8 cellular contexts compared by ENCODE assay signal in the genomic region with DNA sequence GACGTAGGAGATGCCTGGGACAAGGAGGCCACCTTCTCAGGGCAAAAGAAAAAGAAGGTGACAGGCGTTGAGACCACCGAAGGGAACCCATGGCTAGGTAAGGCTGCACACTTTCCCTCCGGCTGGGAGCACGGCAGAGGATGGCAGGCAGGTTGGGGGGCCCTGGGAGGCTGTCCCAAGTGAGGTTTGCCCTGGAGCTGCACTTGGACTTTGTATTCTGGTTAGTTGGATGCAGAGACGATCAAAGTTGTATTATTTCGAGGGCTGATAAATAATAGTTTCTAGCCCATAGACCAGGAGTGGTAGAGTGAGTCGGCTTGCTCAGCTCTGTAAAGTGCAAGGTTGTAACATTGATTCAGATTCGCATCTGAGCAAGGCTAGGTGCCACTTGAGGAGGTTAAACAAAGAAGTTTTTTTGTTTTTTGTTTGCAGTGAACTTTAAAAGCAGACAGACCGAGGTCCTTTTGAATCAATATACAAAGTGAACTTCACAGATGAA. TPM values are rescaled to one million over a fixed set of nuclear protein-coding genes. Genes with fewer than 3 reads are reported as not detected.
A peak's percentile ranks its signal among the peaks of the same experiment; 100 is the strongest.
DNase-seq lines count a peak whose midpoint lies in the region; ATAC-seq, FAIRE-seq and TF ChIP-seq lines count a peak whose summit lies in the region.

No MANE protein-coding gene starts in this region.

- DNase-seq in Caki2 (ENCODE audit: low read depth) (peak; percentile 13), NT2/D1 (ENCODE audit: low read depth, low spot score) (no peak), endothelial cell of umbilical vein (ENCODE audit: low read depth, low spot score) (peak; percentile 17), SIG-M5 treated with dmso at 0.1 percent for 504 hours (lab: John Stamatoyannopoulos, UW; ENCODE audit: unreplicated experiment) (no peak), NCI-H446 treated with DMSO at 0.1 percent for 48 hours (lab: John Stamatoyannopoulos, UW) (no peak), AG08395 (ENCODE audit: low spot score) (no peak)

- no peak for TF ChIP-seq RAD21 in neural cell (conservative IDR thresholded peaks at IDR 0.05)

- H3K36me3 ChIP-seq in NT2/D1 (ENCODE audit: insufficient read depth, insufficient read length, low read length) (peaks cover 15% of the 10 kb centered on the region), endothelial cell of umbilical vein (ENCODE audit: control insufficient read depth in 2 of 2, extremely low read depth in 1 of 2, insufficient read depth in 2 of 2, low read length in 2 of 2) (peaks cover 3 to 6% of the 10 kb centered on the region in 2 experiments), neural cell (ENCODE audit: insufficient read depth, low read length) (no peaks in the 10 kb centered on the region)

- no peaks in the 10 kb centered on the region for H3K9me2 ChIP-seq in neural cell (ENCODE audit: insufficient read depth, low read length)

- H3F3A ChIP-seq in neural cell (ENCODE audit: insufficient read depth, low read length, poor library complexity, severe bottlenecking) = no peaks in the 10 kb centered on the region

- no peak for TF ChIP-seq POLR2A in endothelial cell of umbilical vein (IDR thresholded peaks at IDR 0.05; ENCODE audit: low read depth, low read length)

- TF ChIP-seq CTCF in endothelial cell of umbilical vein (IDR thresholded peaks at IDR 0.05; ENCODE audit: extremely low read depth in 1 of 2, insufficient read depth in 1 of 2, low read depth in 1 of 2, low read length in 2 of 2) = no peak
- TF ChIP-seq CTCF in neural cell (IDR thresholded peaks at IDR 0.05; ENCODE audit: poor library complexity, severe bottlenecking) = no peak

- H2AFZ ChIP-seq in endothelial cell of umbilical vein (ENCODE audit: low read depth, low read length) (peak overlapping the region; percentile 66), neural cell (ENCODE audit: low read depth, low read length) (peak overlapping the region; percentile 84)

- H3K9me1 ChIP-seq in endothelial cell of umbilical vein (replicated peaks; ENCODE audit: control insufficient read depth, extremely low read depth, insufficient read depth, low read length) = no peaks in the 10 kb centered on the region

- H3K4me2 ChIP-seq in endothelial cell of umbilical vein (ENCODE audit: insufficient read depth, low read length) (peak overlapping the region; percentile 90), neural cell (ENCODE audit: low read length) (peak overlapping the region; percentile 92)

- peak overlapping the region; percentile 72 for H3K27ac ChIP-seq in endothelial cell of umbilical vein (ENCODE audit: insufficient read depth, low read depth, low read length)
- H3K27ac ChIP-seq in neural cell (ENCODE audit: low read length) = peak overlapping the region; percentile 28

- in situ Hi-C loops in Caki2 (cut with HindIII; ENCODE audit: low pct_unique_long_range_greater_than_20kb, low sequenced_read_pairs) = no loop called here

- TF ChIP-seq EP300 in neural cell (conservative IDR thresholded peaks at IDR 0.05; ENCODE audit: poor library complexity, severe bottlenecking) = no peak

- H4K20me1 ChIP-seq in endothelial cell of umbilical vein (replicated peaks; ENCODE audit: control insufficient read depth, extremely low read depth, insufficient read depth, low read length) (no peaks in the 10 kb centered on the region), neural cell (ENCODE audit: insufficient read depth) (no peaks in the 10 kb centered on the region)

- no peak for FAIRE-seq in endothelial cell of umbilical vein (lab: Jason Lieb, UNC)

- peaks cover 17% of the 10 kb centered on the region for H3K27me3 ChIP-seq in NT2/D1 (ENCODE audit: insufficient read depth, insufficient read length)
- peaks cover 4 to 6% of the 10 kb centered on the region in 2 experiments for H3K27me3 ChIP-seq in endothelial cell of umbilical vein (ENCODE audit: control insufficient read depth in 2 of 2, insufficient read depth in 2 of 2, low read length in 2 of 2)
- no peaks in the 10 kb centered on the region for H3K27me3 ChIP-seq in neural cell (ENCODE audit: insufficient read depth, low read depth, low read length)

- H3K9me3 ChIP-seq in NT2/D1 (ENCODE audit: insufficient read depth, low read length) (no peaks in the 10 kb centered on the region), endothelial cell of umbilical vein (replicated peaks; ENCODE audit: control insufficient read depth, insufficient read depth, low read length) (no peaks in the 10 kb centered on the region), neural cell (ENCODE audit: low read length) (no peaks in the 10 kb centered on the region)

- H3K4me1 ChIP-seq in NT2/D1 (ENCODE audit: insufficient read depth, insufficient read length) (no peaks in the 10 kb centered on the region), endothelial cell of umbilical vein (ENCODE audit: control insufficient read depth, extremely low read depth, insufficient read depth, low read length) (peaks cover 16% of the 10 kb centered on the region)

- CTCF ChIA-PET in endothelial cell of umbilical vein (lab: Charles Lee) = interaction anchor here (1.0 to 1.8 kb wide), 9 partner anchors 13 to 224 kb away, joined by 3 to 9 read pairs (median 4); a partner anchor contains a TSS

- dilution Hi-C loops in endothelial cell of umbilical vein (cut with MboI; ENCODE audit: extremely low pct_ligation_motif_present, low sequenced_read_pairs) = no loop called here

- no peak for ATAC-seq in GM21825 (IDR thresholded peaks at IDR 0.05; ENCODE audit: unreplicated experiment)

- BruUV-seq in endothelial cell of umbilical vein (replicated peaks; lab: Mats Ljungman, UMichigan) = TSS peak; percentile 28

- POLR2A ChIA-PET in endothelial cell of umbilical vein (lab: Charles Lee) = interaction anchor here (1.6 kb wide), 1 partner anchor 39 kb away, joined by 9 read pairs; a partner anchor contains a TSS

- H3K79me2 ChIP-seq in endothelial cell of umbilical vein (ENCODE audit: control insufficient read depth, insufficient read depth, low read length) (peaks cover 6% of the 10 kb centered on the region), neural cell (replicated peaks; ENCODE audit: insufficient read depth, low read length) (no peaks in the 10 kb centered on the region)

- H3K4me3 ChIP-seq in NT2/D1 (ENCODE audit: insufficient read length, low read depth) (peak overlapping the region; percentile 88), endothelial cell of umbilical vein (replicated peaks in 1 of 3; ENCODE audit: insufficient read depth in 1 of 3, low read depth in 1 of 3, low read length in 3 of 3) (peak overlapping the region; percentile 54 to 80 (median 71)), neural cell (ENCODE audit: low read length) (peak overlapping the region; percentile 96)

- H3K9ac ChIP-seq in NT2/D1 (ENCODE audit: insufficient read length, low read depth) (peak overlapping the region; percentile 93), endothelial cell of umbilical vein (replicated peaks; ENCODE audit: extremely low read depth, insufficient read depth, low read length) (peak overlapping the region; percentile 88), neural cell (ENCODE audit: low read length) (peak overlapping the region; percentile 74)

- intact Hi-C loops in endothelial cell of umbilical vein (cut with micrococcal nuclease) = loop anchor here (1.0 kb wide), 1 partner anchor 40 kb away; a partner anchor contains a TSS

TF ChIP-seq in endothelial cell of umbilical vein, 7 proteins besides CTCF, POLR2A, EP300 and RAD21 (continues in another document):
- TF ChIP-seq FOS (IDR thresholded peaks at IDR 0.05; ENCODE audit: borderline replicate concordance, insufficient read depth, low read length) (no peak), MYC (IDR thresholded peaks at IDR 0.05; ENCODE audit: low read depth, low read length) (no peak), GATA2 (IDR thresholded peaks at IDR 0.05; ENCODE audit: insufficient read depth, insufficient read length, low read depth, low read length) (no peak)
- TF ChIP-seq, protein P1, sequence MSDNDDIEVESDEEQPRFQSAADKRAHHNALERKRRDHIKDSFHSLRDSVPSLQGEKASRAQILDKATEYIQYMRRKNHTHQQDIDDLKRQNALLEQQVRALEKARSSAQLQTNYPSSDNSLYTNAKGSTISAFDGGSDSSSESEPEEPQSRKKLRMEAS (IDR thresholded peaks at IDR 0.05; ENCODE audit: insufficient read depth, insufficient read length) = no peak

TF ChIP-seq in neural cell, 6 proteins besides CTCF, POLR2A, EP300 and RAD21 (continues in another document):
- no peak for TF ChIP-seq MXI1 (conservative IDR thresholded peaks at IDR 0.05; ENCODE audit: poor library complexity, severe bottlenecking)
- TF ChIP-seq EZH2 (IDR thresholded peaks at IDR 0.05; ENCODE audit: borderline replicate concordance, insufficient read depth, low read length, poor library complexity, severe bottlenecking) = no peak

RNA-seq across cellular contexts. Expression of a gene that starts 0.6 kb away (rescaled TPM):
- total RNA-seq in Caki2 (2014; rRNA removed; shearing (Covaris generic); ENCODE audit: low replicate concordance) = 41.6 and 44.5 TPM in 2 replicates
- total RNA-seq in endothelial cell of umbilical vein = 18.5 and 20.6 TPM in 2 replicates
- polyA plus RNA-seq in endothelial cell of umbilical vein (8.8 and 10.1 TPM in 2 replicates), neural cell (4.1 and 4.7 TPM in 2 replicates)
- polyA plus RNA-seq in endothelial cell of umbilical vein (2011; cell fraction: cytosol; rRNA removed) = 7.7 and 8.0 TPM in 2 replicates
- polyA plus RNA-seq in endothelial cell of umbilical vein (2011; cell fraction: nucleus; rRNA removed) = 7.3 and 8.6 TPM in 2 replicates
- 9.7 and 11.6 TPM in 2 replicates for polyA plus RNA-seq in endothelial cell of umbilical vein (2012)
- polyA minus RNA-seq in endothelial cell of umbilical vein (38.9 and 43.7 TPM in 2 replicates), neural cell (15.8 and 16.4 TPM in 2 replicates)
- polyA minus RNA-seq in endothelial cell of umbilical vein (2011; cell fraction: cytosol; rRNA and poly(A)+ RNA removed) = 12.1 TPM
- polyA minus RNA-seq in endothelial cell of umbilical vein (2011; cell fraction: nucleus; rRNA and poly(A)+ RNA removed) = 17.4 and 24.7 TPM in 2 replicates

RNA-seq across cellular contexts. Expression of a gene that starts 39.7 kb away (rescaled TPM):
- total RNA-seq in Caki2 (2014; rRNA removed; shearing (Covaris generic); ENCODE audit: low replicate concordance) = 21.4 and 26.6 TPM in 2 replicates
- total RNA-seq in endothelial cell of umbilical vein = 32.6 and 33.7 TPM in 2 replicates
- 38.8 and 39.6 TPM in 2 replicates for polyA plus RNA-seq in endothelial cell of umbilical vein
- 35.2 and 39.9 TPM in 2 replicates for polyA plus RNA-seq in endothelial cell of umbilical vein (2011; cell fraction: cytosol; rRNA removed)
- polyA plus RNA-seq in endothelial cell of umbilical vein (2011; cell fraction: nucleus; rRNA removed) = 108 and 110 TPM in 2 replicates
- 31.4 and 35.5 TPM in 2 replicates for polyA plus RNA-seq in endothelial cell of umbilical vein (2012)
- polyA minus RNA-seq in endothelial cell of umbilical vein = 34.0 and 38.3 TPM in 2 replicates
- 23.8 TPM for polyA minus RNA-seq in endothelial cell of umbilical vein (2011; cell fraction: cytosol; rRNA and poly(A)+ RNA removed)
- 27.8 and 30.2 TPM in 2 replicates for polyA minus RNA-seq in endothelial cell of umbilical vein (2011; cell fraction: nucleus; rRNA and poly(A)+ RNA removed)
- polyA plus RNA-seq in neural cell = 65.7 and 79.9 TPM in 2 replicates
- polyA minus RNA-seq in neural cell = 26.3 and 28.2 TPM in 2 replicates

Comparison
In these comparisons a context has a peak if more than half of its experiments do, and no peak if none do; other contexts are left out.
1. DNase-seq: peak in Caki2 (single experiment) and endothelial cell of umbilical vein (single experiment); none in NT2/D1 (single experiment), SIG-M5 treated with dmso at 0.1 percent for 504 hours (single experiment), NCI-H446 treated with DMSO at 0.1 percent for 48 hours (single experiment) and AG08395 (single experiment).
2. Peak in every context shown above with its lines, with median percentiles within 50 percentile points of each other: H3K4me3 ChIP-seq and H3K9ac ChIP-seq.